Comparison of ENCODE assay signal across 20 cellular contexts in the genomic region with DNA sequence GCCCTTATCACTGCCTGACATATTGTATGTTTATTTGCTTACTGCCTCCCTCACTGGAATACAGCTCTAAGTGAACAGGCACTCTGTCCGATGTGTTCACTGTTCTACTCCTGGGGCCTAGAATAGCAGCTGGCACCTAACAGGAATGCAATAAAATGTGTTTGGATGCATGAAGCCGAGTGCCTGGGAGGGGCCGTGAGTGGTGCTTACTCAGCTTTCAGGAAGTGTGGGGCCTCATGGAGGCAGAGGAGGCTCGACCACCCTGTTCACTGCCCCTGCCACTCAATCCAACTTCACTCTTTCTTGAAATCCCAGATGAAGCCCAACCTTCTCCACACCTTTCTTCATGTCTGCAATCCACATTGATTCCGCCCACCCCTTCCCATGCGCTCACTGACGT. TPM values are rescaled to one million over a fixed set of nuclear protein-coding genes. Genes with fewer than 3 reads are reported as not detected.
DNase-seq lines count a peak whose midpoint lies in the region; ATAC-seq and TF ChIP-seq lines count a peak whose summit lies in the region.
"Had no signal": no experiment of that assay in that cellular context is flagged by ENCODE, and none has a peak within 500 bp of the region (broad histone marks: within the 10 kb centered on the region; RNA-seq: fewer than 3 reads in every experiment).

No MANE protein-coding gene starts in this region.

- H3K27ac Mint-ChIP-seq in endothelial cell (ENCODE audit: unreplicated experiment) (no peak overlapping the region), nephron (peak overlapping the region in 2 of 3 experiments; percentile 1 to 66)
- H3K27ac Mint-ChIP-seq: CD8-positive, alpha-beta T cell had no signal

- DNase-seq in Right ventricle myocardium inferior (ENCODE audit: missing footprints) (no peak), left ventricle myocardium inferior (no peak), endothelial cell (ENCODE audit: low spot score) (no peak), gastrocnemius medialis (no peak), omental fat pad (ENCODE audit: low spot score) (no peak), SKM-1 treated with dmso at 0.1 percent for 144 hours (lab: John Stamatoyannopoulos, UW; ENCODE audit: unreplicated experiment) (no peak)
- DNase-seq in effector CD8-positive, alpha-beta T cell (lab: John Stamatoyannopoulos, UW) = no peak
- DNase-seq: ACHN; Calu3; CD8-positive, alpha-beta T cell; NCI-H1092 treated with DMSO at 0.1 percent for 48 hours; NCI-H1436 treated with DMSO at 0.1 percent for 48 hours; NCI-H2029; NCI-H2227 treated with DMSO at 0.1 percent for 48 hours; NCI-H510A; NCI-H748 treated with DMSO at 0.1 percent for 48 hours had no signal

- H3K9me3 Mint-ChIP-seq in endothelial cell (ENCODE audit: unreplicated experiment) (peaks cover 15% of the 10 kb centered on the region), nephron (peaks cover 35% of the 10 kb centered on the region)

- intact Hi-C loops in Right ventricle myocardium inferior (cut with DNase I) (no loop called here), left ventricle myocardium inferior (cut with micrococcal nuclease) (no loop called here), gastrocnemius medialis (cut with DNase I; ENCODE audit: low total_unique reads) (loop anchor here (2.0 kb wide), 1 partner anchor 15 kb away; no protein-coding TSS in a partner anchor)

- TF ChIP-seq CTCF in left ventricle myocardium inferior (IDR thresholded peaks at IDR 0.05; ENCODE audit: borderline replicate concordance) (no peak), endothelial cell (IDR thresholded peaks at IDR 0.05; ENCODE audit: unreplicated experiment) (no peak), nephron (IDR thresholded peaks at IDR 0.05; ENCODE audit: unreplicated experiment in 3 of 3) (no peak), gastrocnemius medialis (IDR thresholded peaks at IDR 0.05 in 4 of 5, conservative IDR thresholded peaks at IDR 0.05 in 1 of 5) (no peak), omental fat pad (IDR thresholded peaks at IDR 0.05) (no peak)

- H3K4me1 Mint-ChIP-seq in endothelial cell (ENCODE audit: unreplicated experiment) (peaks cover 2% of the 10 kb centered on the region), nephron (no peaks in the 10 kb centered on the region)

- H3K36me3 Mint-ChIP-seq in endothelial cell (ENCODE audit: low read depth, unreplicated experiment) (peaks cover 78% of the 10 kb centered on the region), nephron (ENCODE audit: low read depth) (peaks cover 87% of the 10 kb centered on the region)

- H3K27me3 ChIP-seq in left ventricle myocardium inferior (ENCODE audit: low read depth) (no peaks in the 10 kb centered on the region), gastrocnemius medialis (no peaks in the 10 kb centered on the region)
- H3K27me3 ChIP-seq: BLaER1 treated with 17β-estradiol and CSF1 and Interleukin-3, amounts not matched to agents 10 nM and 100 nM had no signal

- in situ Hi-C loops in gastrocnemius medialis (cut with MboI; ENCODE audit: low sequenced_read_pairs in 4 of 4) = no loop called here

- H3K4me1 ChIP-seq in left ventricle myocardium inferior (peaks cover 22% of the 10 kb centered on the region), gastrocnemius medialis (peaks cover 12 to 16% of the 10 kb centered on the region in 2 donors)
- H3K4me1 ChIP-seq: BLaER1 treated with 17β-estradiol and CSF1 and Interleukin-3, amounts not matched to agents 10 nM and 100 nM had no signal

- H3K36me3 ChIP-seq in left ventricle myocardium inferior (peaks cover 88% of the 10 kb centered on the region), gastrocnemius medialis (peaks cover 0 to 70% of the 10 kb centered on the region in 2 donors)

- H3K27me3 Mint-ChIP-seq in endothelial cell (ENCODE audit: unreplicated experiment) (peaks cover 12% of the 10 kb centered on the region), nephron (ENCODE audit: low read depth) (no peaks in the 10 kb centered on the region)

- H3K9me3 ChIP-seq in left ventricle myocardium inferior (replicated peaks) (peaks cover 21% of the 10 kb centered on the region), gastrocnemius medialis (peaks cover 0 to 11% (median 0%) of the 10 kb centered on the region in 3 donors)

- ATAC-seq in Right ventricle myocardium inferior (peak; percentile 28), gastrocnemius medialis (peak; percentile 43 to 55), omental fat pad (ENCODE audit: low FRiP score) (no peak)
- ATAC-seq: CD8-positive, alpha-beta T cell had no signal

- H3K4me3 ChIP-seq in left ventricle myocardium inferior (no peak overlapping the region), gastrocnemius medialis (no peak overlapping the region)
- H3K4me3 ChIP-seq: BLaER1 treated with 17β-estradiol and CSF1 and Interleukin-3, amounts not matched to agents 10 nM and 100 nM had no signal

- H3K27ac ChIP-seq in left ventricle myocardium inferior (replicated peaks) (no peak overlapping the region), gastrocnemius medialis (peak overlapping the region; percentile 20 to 73 (median 38))
- H3K27ac ChIP-seq: 22Rv1; BLaER1 treated with 17β-estradiol and CSF1 and Interleukin-3, amounts not matched to agents 10 nM and 100 nM; RWPE1 had no signal

- H3K4me3 Mint-ChIP-seq in endothelial cell (ENCODE audit: unreplicated experiment) (peak overlapping the region; percentile 47), nephron (no peak overlapping the region)
- H3K4me3 Mint-ChIP-seq: CD8-positive, alpha-beta T cell had no signal

- no peak for TF ChIP-seq POLR2A in gastrocnemius medialis (IDR thresholded peaks at IDR 0.05)

RNA-seq across cellular contexts. Expression of a gene that starts 21.5 kb away (rescaled TPM):
- total RNA-seq in Right ventricle myocardium inferior = 37.1 TPM
- 31.1 TPM for total RNA-seq in left ventricle myocardium inferior
- total RNA-seq in endothelial cell (ENCODE audit: unreplicated experiment) = 138 TPM
- total RNA-seq in gastrocnemius medialis = 10 to 100 TPM; 56.1 to 65.9 (median 62.7) TPM
- total RNA-seq in omental fat pad = 100 to 1,000 TPM in 2 of 4 donors, 10 to 100 TPM in 2; 85.4 to 114 (median 97.0) TPM

RNA-seq across cellular contexts. Expression of a gene that starts 27.6 kb away (rescaled TPM):
- 12.2 TPM for total RNA-seq in Right ventricle myocardium inferior
- total RNA-seq in left ventricle myocardium inferior = 13.1 TPM
- total RNA-seq in endothelial cell (ENCODE audit: unreplicated experiment) = 38.5 TPM
- total RNA-seq in gastrocnemius medialis = 10 to 100 TPM in 1 of 4 donors, 1 to 10 TPM in 3; 2.9 to 16.1 (median 8.3) TPM
- total RNA-seq in omental fat pad = 10 to 100 TPM; 15.3 to 26.8 (median 17.7) TPM
